9 cellular contexts compared by ENCODE assay signal in the genomic region with DNA sequence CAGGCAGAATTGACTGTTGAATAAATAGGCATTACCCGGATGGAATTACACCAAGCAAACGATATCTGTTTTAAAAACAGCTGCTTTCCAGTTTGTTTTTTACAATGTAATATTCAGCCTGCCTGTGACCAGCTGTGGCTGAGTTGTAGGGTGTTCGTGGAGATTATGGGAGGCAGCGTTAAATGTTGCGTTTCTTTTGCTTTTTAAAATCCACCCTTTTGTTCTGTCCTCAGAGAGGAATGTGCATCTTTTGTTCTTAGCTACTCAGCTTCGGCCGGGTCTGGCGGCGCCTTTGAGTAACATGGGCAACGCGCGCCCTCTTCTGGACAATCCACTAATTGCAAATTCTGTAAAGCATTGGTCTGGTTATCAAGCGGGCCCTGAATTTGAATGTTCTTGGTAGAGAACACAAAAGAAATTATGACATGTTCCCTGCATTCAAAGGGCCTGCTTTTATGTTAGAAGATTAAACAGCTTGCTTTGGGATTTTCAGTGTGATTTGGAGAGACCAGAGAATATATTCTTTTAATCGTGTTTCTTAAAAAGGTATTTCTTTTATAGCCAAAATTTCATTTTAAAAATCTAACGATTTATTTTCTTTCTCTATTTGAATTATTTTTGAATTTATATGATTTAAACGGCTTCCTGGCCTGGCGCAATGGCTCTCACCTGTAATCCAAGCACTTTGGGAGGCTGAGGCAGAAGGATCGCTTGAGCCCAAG.
DNase-seq lines count a peak whose midpoint lies in the region; ATAC-seq and TF ChIP-seq lines count a peak whose summit lies in the region.
"Had no signal": no experiment of that assay in that cellular context is flagged by ENCODE, and none has a peak within 500 bp of the region (broad histone marks: within the 10 kb centered on the region; RNA-seq: fewer than 3 reads in every experiment).

No MANE protein-coding gene starts in this region.

- no peaks in the 10 kb centered on the region for H3K9me3 ChIP-seq in right lobe of liver
- H3K9me3 ChIP-seq: BLaER1 had no signal

- DNase-seq in NK-92 treated with Interleukin-12 subunit alpha and Interleukin-12 subunit beta, amount 100 ng/mL, for 24 hours (lab: John Stamatoyannopoulos, UW): peak; percentile 35
- DNase-seq in NK-92 (lab: John Stamatoyannopoulos, UW; ENCODE audit: unreplicated experiment) (no peak), HK-2 (ENCODE audit: unreplicated experiment) (peak; percentile 86), NCI-H69 (lab: John Stamatoyannopoulos, UW) (peak; percentile 85), ecto neural progenitor cell (ENCODE audit: low spot score) (peak; percentile 90), right lobe of liver (peak; percentile 78 to 82 (median 78))
- DNase-seq in activated CD4-positive, alpha-beta T cell treated with anti-CD3 and anti-CD28 coated beads, Interleukin-2, amount 50 U/mL, for 48 hours: peak; percentile 88 to 89
- peak; percentile 61 to 81 (median 72) for DNase-seq in stimulated activated CD4-positive, alpha-beta T cell treated with anti-CD3 and anti-CD28 coated beads, TNF-alpha, amount 100 ng/mL, for 4 hours (ENCODE audit: low read depth in 3 of 3)

- H3K4me1 ChIP-seq in right lobe of liver: peaks cover 0 to 5% (median 0%) of the 10 kb centered on the region in 4 donors

- no peak for TF ChIP-seq POLR2A in right lobe of liver (IDR thresholded peaks at IDR 0.05)

- intact Hi-C loops in right lobe of liver (cut with DNase I): no loop called here

- H3K4me3 ChIP-seq in right lobe of liver: no peak overlapping the region
- H3K4me3 ChIP-seq: BLaER1 had no signal

- H3K36me3 ChIP-seq in right lobe of liver: no peaks in the 10 kb centered on the region
- H3K36me3 ChIP-seq: BLaER1 had no signal

- peak; percentile 81 to 86 (median 84) for TF ChIP-seq CTCF in right lobe of liver (IDR thresholded peaks at IDR 0.05)

- peak; percentile 92 to 99 (median 96) for ATAC-seq in right lobe of liver

- 13% methylated on average over 18 of the region's 18 CpGs for WGBS in right lobe of liver (ENCODE audit: insufficient coverage, low coverage, low lambda C conversion rate, missing lambda C conversion rate)

- H3K27me3 ChIP-seq in right lobe of liver: no peaks in the 10 kb centered on the region
- H3K27me3 ChIP-seq: BLaER1 had no signal

- H3K27ac ChIP-seq in right lobe of liver: no peak overlapping the region
- H3K27ac ChIP-seq: BLaER1 had no signal
